ENCODE assay signal across 29 cellular contexts in genomic region chr1:155023627-155024026, GRCh38. TPM values are rescaled to one million over a fixed set of nuclear protein-coding genes. Genes with fewer than 3 reads are reported as not detected.
DNase-seq lines count a peak whose midpoint lies in the region; ATAC-seq, FAIRE-seq and TF ChIP-seq lines count a peak whose summit lies in the region.
"Had no signal": no experiment of that assay in that cellular context is flagged by ENCODE, and none has a peak within 500 bp of the region (broad histone marks: within the 10 kb centered on the region; RNA-seq: fewer than 3 reads in every experiment).

No MANE protein-coding gene starts in this region.

- WGBS in HepG2 (ENCODE audit: low lambda C conversion rate), result 27% methylated on average over 5 of the region's 5 CpGs
- 90% methylated on average over 2 of the region's 5 CpGs for WGBS in right lobe of liver (ENCODE audit: insufficient coverage, low coverage, low lambda C conversion rate, missing lambda C conversion rate)
- no CpG with 5 or more reads among the region's 5 CpGs for WGBS in trophoblast cell (ENCODE audit: extremely low coverage, insufficient coverage, insufficient read length)
- 86% methylated on average over 5 of the region's 5 CpGs for WGBS in mesenchymal stem cell

- H3K4me3 ChIP-seq in HepG2 (replicated peaks in 1 of 3; ENCODE audit: insufficient read depth in 1 of 3, low read depth in 2 of 3, low read length in 3 of 3) (no peak overlapping the region), right lobe of liver (no peak overlapping the region), H7 (ENCODE audit: insufficient read depth, low read depth, low read length) (no peak overlapping the region), bronchial epithelial cell (ENCODE audit: low read depth, low read length) (no peak overlapping the region), trophoblast cell (ENCODE audit: low read depth, low read length) (no peak overlapping the region), mesenchymal stem cell (ENCODE audit: insufficient read depth in 1 of 2, low read depth in 1 of 2, low read length in 2 of 2) (no peak overlapping the region)
- H3K4me3 ChIP-seq: GM23248, HAP-1 had no signal

- in situ Hi-C loops in HepG2 (cut with HindIII; ENCODE audit: extremely low pct_ligation_motif_present, low pct_unique_long_range_greater_than_20kb), result no loop called here

- H2BK12ac ChIP-seq in trophoblast cell (ENCODE audit: low read length) (no peak overlapping the region), mesenchymal stem cell (ENCODE audit: low read length in 2 of 2) (no peak overlapping the region)

- no peak for TF ChIP-seq RAD21 in HepG2 (CRISPR knock-in tag; IDR thresholded peaks at IDR 0.05)

- H2AK5ac ChIP-seq in trophoblast cell (ENCODE audit: low read length) (peak overlapping the region; percentile 26), mesenchymal stem cell (ENCODE audit: low read length, severe bottlenecking) (no peak overlapping the region)

- H3K36me3 ChIP-seq in HepG2 (replicated peaks in 1 of 2; ENCODE audit: control insufficient read depth in 1 of 2, insufficient read depth in 2 of 2, low read length in 2 of 2) (no peaks in the 10 kb centered on the region), right lobe of liver (no peaks in the 10 kb centered on the region), H7 (replicated peaks; ENCODE audit: control insufficient read depth, insufficient read depth, low read length) (no peaks in the 10 kb centered on the region), bronchial epithelial cell (ENCODE audit: control insufficient read depth, insufficient read depth, low read length) (peaks cover 2% of the 10 kb centered on the region), trophoblast cell (ENCODE audit: control insufficient read depth in 1 of 2, insufficient read depth in 2 of 2, low read length in 2 of 2) (no peaks in the 10 kb centered on the region), mesenchymal stem cell (ENCODE audit: control insufficient read depth in 1 of 2, insufficient read depth in 2 of 2, low read depth in 1 of 2, low read length in 2 of 2) (no peaks in the 10 kb centered on the region)
- H3K36me3 ChIP-seq: BE2C, HAP-1 had no signal

- H3K9me3 ChIP-seq in HepG2 (ENCODE audit: low read length) (no peaks in the 10 kb centered on the region), right lobe of liver (no peaks in the 10 kb centered on the region), trophoblast cell (ENCODE audit: insufficient read depth, low read depth, low read length) (no peaks in the 10 kb centered on the region), mesenchymal stem cell (ENCODE audit: control insufficient read depth, low read length) (no peaks in the 10 kb centered on the region)
- H3K9me3 ChIP-seq: BE2C, HAP-1 had no signal

- H3K27me3 ChIP-seq in HepG2 (ENCODE audit: control insufficient read depth in 1 of 2, insufficient read depth in 2 of 2, low read length in 2 of 2) (no peaks in the 10 kb centered on the region), right lobe of liver (no peaks in the 10 kb centered on the region), H7 (ENCODE audit: control insufficient read depth, insufficient read depth, low read length) (no peaks in the 10 kb centered on the region; the same call in 1 of the 2 replicates), bronchial epithelial cell (ENCODE audit: control insufficient read depth, insufficient read depth, low read length) (no peaks in the 10 kb centered on the region), trophoblast cell (ENCODE audit: insufficient read depth, low read length) (no peaks in the 10 kb centered on the region), mesenchymal stem cell (ENCODE audit: control insufficient read depth in 1 of 2, insufficient read depth in 1 of 2, low read length in 2 of 2) (no peaks in the 10 kb centered on the region)
- H3K27me3 ChIP-seq: BE2C had no signal

- H4K8ac ChIP-seq in trophoblast cell (ENCODE audit: low read depth, low read length) (no peak overlapping the region), mesenchymal stem cell (ENCODE audit: low read length) (no peak overlapping the region)

- peaks cover 4% of the 10 kb centered on the region for H3K79me1 ChIP-seq in trophoblast cell (ENCODE audit: low read length)
- H3K79me1 ChIP-seq in mesenchymal stem cell (replicated peaks; ENCODE audit: low read length, poor library complexity, severe bottlenecking), result peaks cover 4% of the 10 kb centered on the region

- H3K18ac ChIP-seq in trophoblast cell (ENCODE audit: low read length) (no peak overlapping the region), mesenchymal stem cell (ENCODE audit: low read depth in 1 of 2, low read length in 2 of 2) (no peak overlapping the region)

- H3K4me2 ChIP-seq in HepG2 (ENCODE audit: low read depth, low read length), result no peak overlapping the region
- H3K4me2 ChIP-seq in trophoblast cell (ENCODE audit: low read length), result no peak overlapping the region
- H3K4me2 ChIP-seq in mesenchymal stem cell (ENCODE audit: low read length, poor library complexity, severe bottlenecking), result no peak overlapping the region

- H3K27ac ChIP-seq in HepG2 (ENCODE audit: extremely low read length, insufficient read depth, low read length), result no peak overlapping the region
- no peak overlapping the region for H3K27ac ChIP-seq in right lobe of liver
- no peak overlapping the region for H3K27ac ChIP-seq in trophoblast cell (ENCODE audit: low read depth, low read length)
- no peak overlapping the region for H3K27ac ChIP-seq in mesenchymal stem cell (ENCODE audit: low read length, poor library complexity, severe bottlenecking)
- H3K27ac ChIP-seq: GM23248 had no signal

- intact Hi-C loops in HepG2 (cut with micrococcal nuclease; ENCODE audit: unreplicated experiment) (no loop called here), right lobe of liver (cut with DNase I) (no loop called here)

- no peak overlapping the region for H3K23ac ChIP-seq in trophoblast cell (ENCODE audit: low read length)
- H3K23ac ChIP-seq in mesenchymal stem cell (ENCODE audit: low read length in 2 of 2), result no peak overlapping the region

- H2BK120ac ChIP-seq in trophoblast cell (ENCODE audit: insufficient read depth, low read length, poor library complexity) (no peak overlapping the region), mesenchymal stem cell (ENCODE audit: low read depth, low read length) (no peak overlapping the region)

- DNase-seq in HepG2 (ENCODE audit: low spot score) (no peak), right lobe of liver (no peak), H7 (peak; percentile 51), bronchial epithelial cell (ENCODE audit: low read depth) (no peak), trophoblast cell (no peak), DMS79 (lab: John Stamatoyannopoulos, UW) (no peak), mesenchymal stem cell (no peak)
- DNase-seq: ACHN; BE2C; GM23248; HFFc6; KBM-7; MV-4-11; NCI-H1105; NCI-H1930; NCI-H524; NCI-H748 treated with DMSO at 0.1 percent for 48 hours; NK-92 treated with Interleukin-12 subunit alpha and Interleukin-12 subunit beta, amount 100 ng/mL, for 24 hours; PC-3; Right ventricle myocardium superior had no signal

- H3K9ac ChIP-seq in HepG2 (ENCODE audit: insufficient read depth, low read depth, low read length) (no peak overlapping the region), trophoblast cell (ENCODE audit: low read length) (no peak overlapping the region), mesenchymal stem cell (ENCODE audit: low read length) (no peak overlapping the region)
- H3K9ac ChIP-seq: GM23248 had no signal

- POLR2A ChIA-PET in HepG2 (lab: Yijun Ruan, JAX), result interaction anchor here (1.0 to 2.5 kb wide), 4 partner anchors 21 to 53 kb away, joined by 3 to 11 read pairs (median 4); partner anchors contain the start of gene SHC1

- no TSS peak for BruUV-seq in HepG2 (replicated peaks; lab: Mats Ljungman, UMichigan)

- no peak overlapping the region for H4K91ac ChIP-seq in trophoblast cell (ENCODE audit: low read depth, low read length)
- H4K91ac ChIP-seq in mesenchymal stem cell (ENCODE audit: low read length), result no peak overlapping the region

- FAIRE-seq in HepG2 (lab: Jason Lieb, UNC), result no peak
- FAIRE-seq in bronchial epithelial cell (lab: Jason Lieb, UNC), result peak; percentile 18
- FAIRE-seq: GM18507, HTR-8/SVneo had no signal

- no peaks in the 10 kb centered on the region for H4K20me1 ChIP-seq in HepG2 (ENCODE audit: insufficient read depth, low read length)

- TF ChIP-seq EP300 in HepG2 (IDR thresholded peaks at IDR 0.05; ENCODE audit: low read depth in 2 of 2, low read length in 2 of 2) (no peak), HepG2 (CRISPR knock-in tag; IDR thresholded peaks at IDR 0.05; ENCODE audit: borderline replicate concordance) (no peak)

- TF ChIP-seq POLR2A in HepG2 (IDR thresholded peaks at IDR 0.05; ENCODE audit: insufficient read depth in 1 of 2, low read depth in 2 of 2, low read length in 2 of 2), result no peak
- TF ChIP-seq POLR2A in right lobe of liver (IDR thresholded peaks at IDR 0.05), result no peak

- CTCF ChIA-PET in HepG2 (lab: Yijun Ruan, JAX; ENCODE audit: low intra/inter-chr PET ratio, low total read pairs), result no interaction called here

- peak; percentile 17; the same call in 2 of the 3 replicates for ATAC-seq in HepG2
- ATAC-seq in right lobe of liver, result no peak
- no peak for ATAC-seq in GM21360 (IDR thresholded peaks at IDR 0.05; ENCODE audit: unreplicated experiment)
- ATAC-seq: PC-3 had no signal

- no peak overlapping the region for H2BK15ac ChIP-seq in mesenchymal stem cell (ENCODE audit: low read depth, poor library complexity, severe bottlenecking)

- H2BK5ac ChIP-seq in trophoblast cell (ENCODE audit: low read depth, low read length, poor library complexity) (no peak overlapping the region), mesenchymal stem cell (ENCODE audit: low read depth, low read length, poor library complexity, severe bottlenecking) (no peak overlapping the region)

- no peak for TF ChIP-seq CTCF in HepG2 (CRISPR knock-in tag; IDR thresholded peaks at IDR 0.05)
- TF ChIP-seq CTCF in right lobe of liver (IDR thresholded peaks at IDR 0.05), result no peak
- no peak for TF ChIP-seq CTCF in bronchial epithelial cell (IDR thresholded peaks at IDR 0.05; ENCODE audit: insufficient read depth, low read length, severe bottlenecking)

- no peaks in the 10 kb centered on the region for H3K79me2 ChIP-seq in HepG2 (ENCODE audit: insufficient read depth, low read length)
- no peaks in the 10 kb centered on the region for H3K79me2 ChIP-seq in trophoblast cell (ENCODE audit: control insufficient read depth, insufficient read depth, low read length, poor library complexity)

- H3K14ac ChIP-seq in trophoblast cell (ENCODE audit: low read length), result no peak overlapping the region
- no peak overlapping the region for H3K14ac ChIP-seq in mesenchymal stem cell (ENCODE audit: low read length in 2 of 2)

- H3K4ac ChIP-seq in trophoblast cell (ENCODE audit: low read depth, low read length) (no peak overlapping the region), mesenchymal stem cell (ENCODE audit: low read depth in 1 of 2, low read length in 2 of 2) (no peak overlapping the region)

- no peak overlapping the region for H2AFZ ChIP-seq in HepG2 (ENCODE audit: low read length)
- H2AFZ ChIP-seq in trophoblast cell (ENCODE audit: insufficient read depth, low read length, poor library complexity), result no peak overlapping the region
- H2AFZ ChIP-seq in mesenchymal stem cell (ENCODE audit: low read depth, low read length), result no peak overlapping the region
- H2AFZ ChIP-seq: GM23248 had no signal

- H3K4me1 ChIP-seq in HepG2 (ENCODE audit: insufficient read depth, low read length) (peaks cover 64% of the 10 kb centered on the region), right lobe of liver (peaks cover 0 to 23% (median 2%) of the 10 kb centered on the region in 4 donors), trophoblast cell (ENCODE audit: control insufficient read depth in 1 of 2, insufficient read depth in 2 of 2, low read length in 2 of 2) (peaks cover 20 to 27% of the 10 kb centered on the region in 2 experiments), mesenchymal stem cell (ENCODE audit: control insufficient read depth, insufficient read depth, low read depth, low read length) (peaks cover 18% of the 10 kb centered on the region)
- H3K4me1 ChIP-seq: BE2C, HAP-1 had no signal

- no peak overlapping the region for H4K12ac ChIP-seq in trophoblast cell (ENCODE audit: low read depth, low read length)

RNA-seq across cellular contexts. Expression of gene DCST2, which starts 10.0 kb away (rescaled TPM):
- not detected in 2 replicates for total RNA-seq in HepG2 (2016; rRNA removed; fragmentation: Illumina TruSeq; extraction: Trizol)
- not detected in 2 replicates for total RNA-seq in HepG2 (2016; cell fraction: cytosol; rRNA removed; fragmentation: Illumina TruSeq; extraction: Trizol; ENCODE audit: low read depth)
- total RNA-seq in HepG2 (2016; cell fraction: insoluble cytoplasmic fraction; rRNA removed; fragmentation: Illumina TruSeq; extraction: Trizol), result not detected in 2 replicates
- total RNA-seq in HepG2 (2016; cell fraction: membrane; rRNA removed; fragmentation: Illumina TruSeq; extraction: Trizol), result not detected in 2 replicates
- not detected in 2 replicates for total RNA-seq in HepG2 (2016; cell fraction: nucleus; rRNA removed; fragmentation: Illumina TruSeq; extraction: Trizol)
- 0.74 and 0.80 TPM in 2 replicates for polyA plus RNA-seq in HepG2 (2011; rRNA removed)
- polyA plus RNA-seq in HepG2 (2011; cell fraction: cytosol; rRNA removed), result 0.17 and 0.19 TPM in 2 replicates
- 7.8 and 11.4 TPM in 2 replicates for polyA plus RNA-seq in HepG2 (2011; cell fraction: nucleus; rRNA removed)
- 0.35 and 1.6 TPM in 2 replicates for polyA plus RNA-seq in HepG2 (2012)
- polyA plus RNA-seq in HepG2 (2016; cell fraction: cytosol; fragmentation: Illumina TruSeq; extraction: Trizol; ENCODE audit: low read depth), result 0.29 TPM in 1 of 2 replicates, not detected in the other
- polyA plus RNA-seq in HepG2 (2016; cell fraction: insoluble cytoplasmic fraction; fragmentation: Illumina TruSeq; extraction: Trizol; ENCODE audit: low read depth), result not detected in 2 replicates
- not detected in 2 replicates for polyA plus RNA-seq in HepG2 (2016; cell fraction: membrane; fragmentation: Illumina TruSeq; extraction: Trizol; ENCODE audit: low read depth)
- polyA plus RNA-seq in HepG2 (2016; cell fraction: nucleus; fragmentation: Illumina TruSeq; extraction: Trizol; ENCODE audit: insufficient read depth, low read depth), result 0.29 TPM in 1 of 2 replicates, not detected in the other
- 0.08 and 2.6 TPM in 2 replicates for polyA minus RNA-seq in HepG2 (2011; rRNA and poly(A)+ RNA removed; ENCODE audit: low replicate concordance)
- not detected in 2 replicates for polyA minus RNA-seq in HepG2 (2011; cell fraction: cytosol; rRNA and poly(A)+ RNA removed)
- polyA minus RNA-seq in HepG2 (2011; cell fraction: nucleus; rRNA and poly(A)+ RNA removed), result 0.37 TPM in 1 of 2 replicates, not detected in the other
- total RNA-seq in right lobe of liver, result 1 to 10 TPM in 1 of 6 experiments, under 1 TPM in 4, not detected in 1; 0.72 to 1.4 (median 0.81) TPM
- total RNA-seq in H7 (2014; rRNA removed; shearing (Covaris generic)), result 0.31 and 1.5 TPM in 2 replicates
- under 0.01 and 0.13 TPM in 2 replicates for total RNA-seq in bronchial epithelial cell
- polyA plus RNA-seq in trophoblast cell (2013), result 0.55 and 0.56 TPM in 2 replicates
- polyA plus RNA-seq in mesenchymal stem cell (2013, experiment 1 of 2), result 0.07 TPM
- 0.08 TPM for polyA plus RNA-seq in mesenchymal stem cell (2013, experiment 2 of 2)
- total RNA-seq: Daoy, GM23248 had no signal

RNA-seq across cellular contexts. Expression of gene DCST1, which starts 10.0 kb away (rescaled TPM):
- total RNA-seq in HepG2 (2016; rRNA removed; fragmentation: Illumina TruSeq; extraction: Trizol) (not detected in 2 replicates), right lobe of liver (not detected), bronchial epithelial cell (not detected in 2 replicates)
- total RNA-seq in HepG2 (2016; cell fraction: cytosol; rRNA removed; fragmentation: Illumina TruSeq; extraction: Trizol; ENCODE audit: low read depth), result not detected in 2 replicates
- total RNA-seq in HepG2 (2016; cell fraction: insoluble cytoplasmic fraction; rRNA removed; fragmentation: Illumina TruSeq; extraction: Trizol), result not detected in 2 replicates
- total RNA-seq in HepG2 (2016; cell fraction: membrane; rRNA removed; fragmentation: Illumina TruSeq; extraction: Trizol), result not detected in 2 replicates
- total RNA-seq in HepG2 (2016; cell fraction: nucleus; rRNA removed; fragmentation: Illumina TruSeq; extraction: Trizol), result not detected in 2 replicates
- 0.04 TPM in 1 of 2 replicates, not detected in the other for polyA plus RNA-seq in HepG2 (2011; rRNA removed)
- not detected in 2 replicates for polyA plus RNA-seq in HepG2 (2011; cell fraction: cytosol; rRNA removed)
- 0.19 and 0.24 TPM in 2 replicates for polyA plus RNA-seq in HepG2 (2011; cell fraction: nucleus; rRNA removed)
- not detected in 2 replicates for polyA plus RNA-seq in HepG2 (2012)
- polyA plus RNA-seq in HepG2 (2016; cell fraction: cytosol; fragmentation: Illumina TruSeq; extraction: Trizol; ENCODE audit: low read depth), result not detected in 2 replicates
- polyA plus RNA-seq in HepG2 (2016; cell fraction: insoluble cytoplasmic fraction; fragmentation: Illumina TruSeq; extraction: Trizol; ENCODE audit: low read depth), result not detected in 2 replicates
- polyA plus RNA-seq in HepG2 (2016; cell fraction: membrane; fragmentation: Illumina TruSeq; extraction: Trizol; ENCODE audit: low read depth), result not detected in 2 replicates
- not detected in 2 replicates for polyA plus RNA-seq in HepG2 (2016; cell fraction: nucleus; fragmentation: Illumina TruSeq; extraction: Trizol; ENCODE audit: insufficient read depth, low read depth)
- not detected in 2 replicates for polyA minus RNA-seq in HepG2 (2011; rRNA and poly(A)+ RNA removed; ENCODE audit: low replicate concordance)
- polyA minus RNA-seq in HepG2 (2011; cell fraction: cytosol; rRNA and poly(A)+ RNA removed), result not detected in 2 replicates
- polyA minus RNA-seq in HepG2 (2011; cell fraction: nucleus; rRNA and poly(A)+ RNA removed), result not detected in 2 replicates
- total RNA-seq in H7 (2014; rRNA removed; shearing (Covaris generic)), result not detected in 2 replicates
- 0.22 and 0.26 TPM in 2 replicates for polyA plus RNA-seq in trophoblast cell (2013)
- polyA plus RNA-seq in mesenchymal stem cell (2013, experiment 1 of 2), result not detected
- not detected for polyA plus RNA-seq in mesenchymal stem cell (2013, experiment 2 of 2)
- total RNA-seq: Daoy, G401, GM23248, HFFc6, LHCN-M2, PC-3, Right ventricle myocardium superior, SK-MEL-5 had no signal
- polyA plus RNA-seq: GM23248 had no signal

RNA-seq across cellular contexts. Expression of gene ZBTB7B, which starts 21.0 kb away (rescaled TPM):
- total RNA-seq in HepG2 (2016; rRNA removed; fragmentation: Illumina TruSeq; extraction: Trizol), result 10.1 and 15.5 TPM in 2 replicates
- 2.1 and 2.9 TPM in 2 replicates for total RNA-seq in HepG2 (2016; cell fraction: cytosol; rRNA removed; fragmentation: Illumina TruSeq; extraction: Trizol; ENCODE audit: low read depth)
- total RNA-seq in HepG2 (2016; cell fraction: insoluble cytoplasmic fraction; rRNA removed; fragmentation: Illumina TruSeq; extraction: Trizol), result 9.4 and 15.2 TPM in 2 replicates
- total RNA-seq in HepG2 (2016; cell fraction: membrane; rRNA removed; fragmentation: Illumina TruSeq; extraction: Trizol), result 7.3 and 8.2 TPM in 2 replicates
- total RNA-seq in HepG2 (2016; cell fraction: nucleus; rRNA removed; fragmentation: Illumina TruSeq; extraction: Trizol), result 12.6 TPM in 2 replicates
- 17.5 and 22.3 TPM in 2 replicates for polyA plus RNA-seq in HepG2 (2011; rRNA removed)
- polyA plus RNA-seq in HepG2 (2011; cell fraction: cytosol; rRNA removed), result 15.0 and 19.2 TPM in 2 replicates
- 45.5 and 50.7 TPM in 2 replicates for polyA plus RNA-seq in HepG2 (2011; cell fraction: nucleus; rRNA removed)
- 9.8 and 10.8 TPM in 2 replicates for polyA plus RNA-seq in HepG2 (2012)
- polyA plus RNA-seq in HepG2 (2016; cell fraction: cytosol; fragmentation: Illumina TruSeq; extraction: Trizol; ENCODE audit: low read depth), result 1.1 and 1.7 TPM in 2 replicates
- 10.5 and 12.2 TPM in 2 replicates for polyA plus RNA-seq in HepG2 (2016; cell fraction: insoluble cytoplasmic fraction; fragmentation: Illumina TruSeq; extraction: Trizol; ENCODE audit: low read depth)
- polyA plus RNA-seq in HepG2 (2016; cell fraction: membrane; fragmentation: Illumina TruSeq; extraction: Trizol; ENCODE audit: low read depth), result 4.4 and 5.4 TPM in 2 replicates
- polyA plus RNA-seq in HepG2 (2016; cell fraction: nucleus; fragmentation: Illumina TruSeq; extraction: Trizol; ENCODE audit: insufficient read depth, low read depth), result 31.6 and 39.9 TPM in 2 replicates
- 32.5 and 45.9 TPM in 2 replicates for polyA minus RNA-seq in HepG2 (2011; rRNA and poly(A)+ RNA removed; ENCODE audit: low replicate concordance)
- polyA minus RNA-seq in HepG2 (2011; cell fraction: cytosol; rRNA and poly(A)+ RNA removed), result 9.9 and 13.2 TPM in 2 replicates
- polyA minus RNA-seq in HepG2 (2011; cell fraction: nucleus; rRNA and poly(A)+ RNA removed), result 10.3 and 13.3 TPM in 2 replicates
- 10 to 100 TPM; 35.0 to 83.8 (median 38.8) TPM for total RNA-seq in right lobe of liver
- total RNA-seq in H7 (2014; rRNA removed; shearing (Covaris generic)), result 39.2 and 40.6 TPM in 2 replicates
- 46.1 and 112 TPM in 2 replicates for total RNA-seq in bronchial epithelial cell
- 39.8 and 42.9 TPM in 2 replicates for polyA plus RNA-seq in trophoblast cell (2013)
- 18.3 TPM for polyA plus RNA-seq in mesenchymal stem cell (2013, experiment 1 of 2)
- 18.3 TPM for polyA plus RNA-seq in mesenchymal stem cell (2013, experiment 2 of 2)

RNA-seq across cellular contexts. Expression of gene ADAM15, which starts 27.5 kb away (rescaled TPM):
- total RNA-seq in HepG2 (2016; rRNA removed; fragmentation: Illumina TruSeq; extraction: Trizol), result 12.3 and 25.6 TPM in 2 replicates
- total RNA-seq in HepG2 (2016; cell fraction: cytosol; rRNA removed; fragmentation: Illumina TruSeq; extraction: Trizol; ENCODE audit: low read depth), result 9.4 and 10.0 TPM in 2 replicates
- total RNA-seq in HepG2 (2016; cell fraction: insoluble cytoplasmic fraction; rRNA removed; fragmentation: Illumina TruSeq; extraction: Trizol), result 11.8 and 25.5 TPM in 2 replicates
- 12.6 and 15.4 TPM in 2 replicates for total RNA-seq in HepG2 (2016; cell fraction: membrane; rRNA removed; fragmentation: Illumina TruSeq; extraction: Trizol)
- 22.9 and 27.4 TPM in 2 replicates for total RNA-seq in HepG2 (2016; cell fraction: nucleus; rRNA removed; fragmentation: Illumina TruSeq; extraction: Trizol)
- polyA plus RNA-seq in HepG2 (2011; rRNA removed), result 17.9 and 24.0 TPM in 2 replicates
- 12.5 and 21.6 TPM in 2 replicates for polyA plus RNA-seq in HepG2 (2011; cell fraction: cytosol; rRNA removed)
- polyA plus RNA-seq in HepG2 (2011; cell fraction: nucleus; rRNA removed), result 100 and 115 TPM in 2 replicates
- 14.8 and 20.2 TPM in 2 replicates for polyA plus RNA-seq in HepG2 (2012)
- polyA plus RNA-seq in HepG2 (2016; cell fraction: cytosol; fragmentation: Illumina TruSeq; extraction: Trizol; ENCODE audit: low read depth), result 8.0 and 8.2 TPM in 2 replicates
- 10.2 and 14.0 TPM in 2 replicates for polyA plus RNA-seq in HepG2 (2016; cell fraction: insoluble cytoplasmic fraction; fragmentation: Illumina TruSeq; extraction: Trizol; ENCODE audit: low read depth)
- 11.2 and 16.1 TPM in 2 replicates for polyA plus RNA-seq in HepG2 (2016; cell fraction: membrane; fragmentation: Illumina TruSeq; extraction: Trizol; ENCODE audit: low read depth)
- polyA plus RNA-seq in HepG2 (2016; cell fraction: nucleus; fragmentation: Illumina TruSeq; extraction: Trizol; ENCODE audit: insufficient read depth, low read depth), result 65.2 and 66.0 TPM in 2 replicates
- 69.0 and 416 TPM in 2 replicates for polyA minus RNA-seq in HepG2 (2011; rRNA and poly(A)+ RNA removed; ENCODE audit: low replicate concordance)
- 13.6 and 23.7 TPM in 2 replicates for polyA minus RNA-seq in HepG2 (2011; cell fraction: cytosol; rRNA and poly(A)+ RNA removed)
- polyA minus RNA-seq in HepG2 (2011; cell fraction: nucleus; rRNA and poly(A)+ RNA removed), result 19.4 and 22.5 TPM in 2 replicates
- 10 to 100 TPM; 16.2 to 33.9 (median 26.4) TPM for total RNA-seq in right lobe of liver
- 34.9 and 35.0 TPM in 2 replicates for total RNA-seq in H7 (2014; rRNA removed; shearing (Covaris generic))
- 181 and 322 TPM in 2 replicates for total RNA-seq in bronchial epithelial cell
- 16.6 and 17.0 TPM in 2 replicates for polyA plus RNA-seq in trophoblast cell (2013)
- polyA plus RNA-seq in mesenchymal stem cell (2013, experiment 1 of 2), result 32.8 TPM
- 32.9 TPM for polyA plus RNA-seq in mesenchymal stem cell (2013, experiment 2 of 2)

RNA-seq across cellular contexts. Expression of gene LENEP, which starts 30.2 kb away (rescaled TPM):
- total RNA-seq in HepG2 (2016; rRNA removed; fragmentation: Illumina TruSeq; extraction: Trizol) (0.29 TPM in 1 of 2 replicates, not detected in the other), right lobe of liver (not detected), bronchial epithelial cell (0.51 TPM in 1 of 2 replicates, not detected in the other)
- total RNA-seq in HepG2 (2016; cell fraction: cytosol; rRNA removed; fragmentation: Illumina TruSeq; extraction: Trizol; ENCODE audit: low read depth), result not detected in 2 replicates
- total RNA-seq in HepG2 (2016; cell fraction: insoluble cytoplasmic fraction; rRNA removed; fragmentation: Illumina TruSeq; extraction: Trizol), result 0.32 TPM in 1 of 2 replicates, not detected in the other
- total RNA-seq in HepG2 (2016; cell fraction: membrane; rRNA removed; fragmentation: Illumina TruSeq; extraction: Trizol), result not detected in 2 replicates
- total RNA-seq in HepG2 (2016; cell fraction: nucleus; rRNA removed; fragmentation: Illumina TruSeq; extraction: Trizol), result 1.1 and 1.3 TPM in 2 replicates
- polyA plus RNA-seq in HepG2 (2011; rRNA removed), result not detected in 2 replicates
- polyA plus RNA-seq in HepG2 (2011; cell fraction: cytosol; rRNA removed), result not detected in 2 replicates
- 0.29 and 0.40 TPM in 2 replicates for polyA plus RNA-seq in HepG2 (2011; cell fraction: nucleus; rRNA removed)
- polyA plus RNA-seq in HepG2 (2012), result not detected in 2 replicates
- polyA plus RNA-seq in HepG2 (2016; cell fraction: cytosol; fragmentation: Illumina TruSeq; extraction: Trizol; ENCODE audit: low read depth), result not detected in 2 replicates
- polyA plus RNA-seq in HepG2 (2016; cell fraction: insoluble cytoplasmic fraction; fragmentation: Illumina TruSeq; extraction: Trizol; ENCODE audit: low read depth), result not detected in 2 replicates
- polyA plus RNA-seq in HepG2 (2016; cell fraction: membrane; fragmentation: Illumina TruSeq; extraction: Trizol; ENCODE audit: low read depth), result not detected in 2 replicates
- not detected in 2 replicates for polyA plus RNA-seq in HepG2 (2016; cell fraction: nucleus; fragmentation: Illumina TruSeq; extraction: Trizol; ENCODE audit: insufficient read depth, low read depth)
- polyA minus RNA-seq in HepG2 (2011; rRNA and poly(A)+ RNA removed; ENCODE audit: low replicate concordance), result 1.3 and 7.6 TPM in 2 replicates
- not detected in 2 replicates for polyA minus RNA-seq in HepG2 (2011; cell fraction: cytosol; rRNA and poly(A)+ RNA removed)
- 1.6 TPM in 1 of 2 replicates, not detected in the other for polyA minus RNA-seq in HepG2 (2011; cell fraction: nucleus; rRNA and poly(A)+ RNA removed)
- 0.21 and 1.00 TPM in 2 replicates for total RNA-seq in H7 (2014; rRNA removed; shearing (Covaris generic))
- polyA plus RNA-seq in trophoblast cell (2013), result not detected in 2 replicates
- not detected for polyA plus RNA-seq in mesenchymal stem cell (2013, experiment 1 of 2)
- polyA plus RNA-seq in mesenchymal stem cell (2013, experiment 2 of 2), result not detected
- total RNA-seq: Daoy, G401, GM23248, LHCN-M2, MCF 10A, PC-3, Right ventricle myocardium superior had no signal
- polyA plus RNA-seq: GM23248 had no signal
